ENCODE assay signal across 27 cellular contexts in genomic region chr7:45564886-45565455, GRCh38. TPM values are rescaled to one million over a fixed set of nuclear protein-coding genes. Genes with fewer than 3 reads are reported as not detected.
DNase-seq lines count a peak whose midpoint lies in the region; ATAC-seq and TF ChIP-seq lines count a peak whose summit lies in the region.
"Had no signal": no experiment of that assay in that cellular context is flagged by ENCODE, and none has a peak within 500 bp of the region (broad histone marks: within the 10 kb centered on the region; RNA-seq: fewer than 3 reads in every experiment).

No MANE protein-coding gene starts in this region.

- H3K27ac ChIP-seq in gastrocnemius medialis: peak overlapping the region in 3 of 4 donors; percentile 50 to 64 (median 52)
- H3K27ac ChIP-seq: brain microvascular endothelial cell, colonic mucosa, hepatocyte, ovary, spleen, upper lobe of left lung had no signal

- H3K36me3 Mint-ChIP-seq in WTC11 (peaks cover 5% of the 10 kb centered on the region), glutamatergic neuron (ENCODE audit: unreplicated experiment) (peaks cover 5% of the 10 kb centered on the region)
- no peaks in the 10 kb centered on the region for H3K36me3 Mint-ChIP-seq in stimulated activated effector memory CD8-positive, alpha-beta T cell treated with anti-CD3 and anti-CD28 coated beads, Interleukin-12 subunit alpha, Interleukin-12 subunit beta, amount 100 ng/mL, for 72 hours

- DNase-seq in GM13976 (ENCODE audit: low spot score): peak; percentile 5
- DNase-seq in WTC11 (ENCODE audit: low spot score): no peak
- no peak for DNase-seq in glutamatergic neuron
- DNase-seq in gastrocnemius medialis: no peak
- DNase-seq in NCI-H524 treated with DMSO at 0.1 percent for 48 hours (lab: John Stamatoyannopoulos, UW): no peak
- no peak for DNase-seq in NK-92 (lab: John Stamatoyannopoulos, UW; ENCODE audit: unreplicated experiment)
- no peak for DNase-seq in stimulated activated effector memory CD8-positive, alpha-beta T cell treated with anti-CD3 and anti-CD28 coated beads, Interleukin-12 subunit alpha, Interleukin-12 subunit beta, amount 100 ng/mL, for 72 hours (ENCODE audit: low spot score in 2 of 2)
- DNase-seq: activated CD4-positive, alpha-beta T cell treated with anti-CD3 and anti-CD28 coated beads for 4 hours; activated T-cell treated with anti-CD3 and anti-CD28 coated beads, Interleukin-2, amount 50 U/mL, for 24 hours; brain microvascular endothelial cell; CD4-positive, alpha-beta T cell; colonic mucosa; effector memory CD8-positive, alpha-beta T cell; foreskin fibroblast; Kasumi-1; midbrain; naive thymus-derived CD8-positive, alpha-beta T cell; NCI-H146; NCI-H2171; NCI-H510A treated with DMSO at 0.1 percent for 48 hours; NK-92 treated with Interleukin-12 subunit alpha and Interleukin-12 subunit beta, amount 100 ng/mL, for 24 hours; ovary; PC-3; SHP77; spleen; upper lobe of left lung had no signal

- H3K27me3 Mint-ChIP-seq in WTC11 (ENCODE audit: low read depth) (no peaks in the 10 kb centered on the region; the same call in 1 of the 2 replicates), glutamatergic neuron (ENCODE audit: unreplicated experiment) (peaks cover 6% of the 10 kb centered on the region)

- CTCF ChIA-PET in WTC11 (lab: Charles Lee): interaction anchor here (1.1 to 1.4 kb wide), 2 partner anchors 10 to 17 kb away, joined by 3 to 5 read pairs; partner anchors contain the start of gene ADCY1

- H3K4me1 ChIP-seq in gastrocnemius medialis: peaks cover 16 to 17% of the 10 kb centered on the region in 2 donors
- H3K4me1 ChIP-seq: colonic mucosa, spleen had no signal

- TF ChIP-seq POLR2A in gastrocnemius medialis (IDR thresholded peaks at IDR 0.05): no peak

- H3K4me1 Mint-ChIP-seq in WTC11: peaks cover 54% of the 10 kb centered on the region
- peaks cover 22% of the 10 kb centered on the region for H3K4me1 Mint-ChIP-seq in glutamatergic neuron (ENCODE audit: low read depth, unreplicated experiment)
- no peaks in the 10 kb centered on the region for H3K4me1 Mint-ChIP-seq in stimulated activated effector memory CD8-positive, alpha-beta T cell treated with anti-CD3 and anti-CD28 coated beads, Interleukin-12 subunit alpha, Interleukin-12 subunit beta, amount 100 ng/mL, for 72 hours

- intact Hi-C loops in gastrocnemius medialis (cut with DNase I; ENCODE audit: low total_unique reads): no loop called here

- POLR2A ChIA-PET in WTC11 (lab: Charles Lee): no interaction called here

- ATAC-seq in WTC11: no peak
- no peak for ATAC-seq in gastrocnemius medialis
- ATAC-seq in stimulated activated effector memory CD8-positive, alpha-beta T cell treated with anti-CD3 and anti-CD28 coated beads, Interleukin-12 subunit alpha, Interleukin-12 subunit beta, amount 100 ng/mL, for 72 hours: no peak
- ATAC-seq: effector memory CD8-positive, alpha-beta T cell; naive thymus-derived CD8-positive, alpha-beta T cell; PC-3 had no signal

- no peak for TF ChIP-seq CTCF in GM13976 (IDR thresholded peaks at IDR 0.05; ENCODE audit: borderline replicate concordance, control extremely low read depth, extremely low read depth, insufficient read depth, missing control alignments)
- no peak for TF ChIP-seq CTCF in WTC11 (IDR thresholded peaks at IDR 0.05)
- TF ChIP-seq CTCF in glutamatergic neuron (IDR thresholded peaks at IDR 0.05; ENCODE audit: partially characterized antibody, unreplicated experiment): no peak
- TF ChIP-seq CTCF in gastrocnemius medialis (IDR thresholded peaks at IDR 0.05 in 4 of 5, conservative IDR thresholded peaks at IDR 0.05 in 1 of 5): no peak

- H3K9me3 ChIP-seq in gastrocnemius medialis: no peaks in the 10 kb centered on the region
- H3K9me3 ChIP-seq: colonic mucosa, ovary had no signal

- H3K36me3 ChIP-seq in gastrocnemius medialis: no peaks in the 10 kb centered on the region
- H3K36me3 ChIP-seq: brain microvascular endothelial cell, colonic mucosa, ovary, spleen, upper lobe of left lung had no signal

- H3K4me3 ChIP-seq in gastrocnemius medialis: peak overlapping the region; percentile 22 to 31 (median 24)
- H3K4me3 ChIP-seq: colonic mucosa, hepatocyte, ovary, spleen, upper lobe of left lung had no signal

- H3K9me3 Mint-ChIP-seq in WTC11: peaks cover 3% of the 10 kb centered on the region
- H3K9me3 Mint-ChIP-seq in glutamatergic neuron (ENCODE audit: unreplicated experiment): peaks cover 7% of the 10 kb centered on the region
- H3K9me3 Mint-ChIP-seq in stimulated activated effector memory CD8-positive, alpha-beta T cell treated with anti-CD3 and anti-CD28 coated beads, Interleukin-12 subunit alpha, Interleukin-12 subunit beta, amount 100 ng/mL, for 72 hours: peaks cover 2% of the 10 kb centered on the region

- H3K4me3 Mint-ChIP-seq in WTC11 (peak overlapping the region; percentile 39), glutamatergic neuron (ENCODE audit: unreplicated experiment) (peak overlapping the region; percentile 79)
- H3K4me3 Mint-ChIP-seq in stimulated activated effector memory CD8-positive, alpha-beta T cell treated with anti-CD3 and anti-CD28 coated beads, Interleukin-12 subunit alpha, Interleukin-12 subunit beta, amount 100 ng/mL, for 72 hours: no peak overlapping the region
- H3K4me3 Mint-ChIP-seq: activated T-cell treated with anti-CD3 and anti-CD28 coated beads, Interleukin-2, amount 50 U/mL, for 24 hours; CD4-positive, alpha-beta T cell; effector memory CD8-positive, alpha-beta T cell; naive thymus-derived CD8-positive, alpha-beta T cell had no signal

- H3K27me3 ChIP-seq in gastrocnemius medialis: no peaks in the 10 kb centered on the region
- H3K27me3 ChIP-seq: colonic mucosa, ovary, upper lobe of left lung had no signal

- in situ Hi-C loops in GM13976 (cut with MboI; ENCODE audit: low sequenced_read_pairs, unreplicated experiment): no loop called here
- in situ Hi-C loops in gastrocnemius medialis (cut with MboI; ENCODE audit: low sequenced_read_pairs in 4 of 4): no loop called here

- H3K27ac Mint-ChIP-seq in WTC11 (peak overlapping the region; percentile 58; the same call in 1 of the 2 replicates), glutamatergic neuron (ENCODE audit: unreplicated experiment) (peak overlapping the region; percentile 57)
- no peak overlapping the region for H3K27ac Mint-ChIP-seq in stimulated activated effector memory CD8-positive, alpha-beta T cell treated with anti-CD3 and anti-CD28 coated beads, Interleukin-12 subunit alpha, Interleukin-12 subunit beta, amount 100 ng/mL, for 72 hours
- H3K27ac Mint-ChIP-seq: activated T-cell treated with anti-CD3 and anti-CD28 coated beads, Interleukin-2, amount 50 U/mL, for 24 hours; CD4-positive, alpha-beta T cell; effector memory CD8-positive, alpha-beta T cell; naive thymus-derived CD8-positive, alpha-beta T cell had no signal

TF ChIP-seq in WTC11, 78 proteins besides CTCF, POLR2A, EP300 and RAD21:
- no peak for TF ChIP-seq ESRRA (CRISPR knock-in tag; IDR thresholded peaks at IDR 0.05; ENCODE audit: borderline replicate concordance)
- no peak for TF ChIP-seq RELA (CRISPR knock-in tag; IDR thresholded peaks at IDR 0.05; ENCODE audit: borderline replicate concordance)
TF ChIP-seq in WTC11: peak in this region for 0.

RNA-seq across cellular contexts. Expression of gene ADCY1, which starts 9.2 kb away (rescaled TPM):
- total RNA-seq in WTC11 (2021) (25.6 to 29.0 TPM (median 26.4 TPM) in 3 replicates), glutamatergic neuron (ENCODE audit: unreplicated experiment) (51.9 TPM), gastrocnemius medialis (1 to 10 TPM in 3 of 4 donors, under 1 TPM in 1; 0.42 to 3.5 (median 1.4) TPM)
- total RNA-seq: naive thymus-derived CD8-positive, alpha-beta T cell had no signal
